In genomic region chr4:26821677-26822503, GRCh38 we compare ENCODE assay signal across 10 cellular contexts. TPM values are rescaled to one million over a fixed set of nuclear protein-coding genes. Genes with fewer than 3 reads are reported as not detected.
DNase-seq lines count a peak whose midpoint lies in the region; ATAC-seq and TF ChIP-seq lines count a peak whose summit lies in the region.
"Had no signal": no experiment of that assay in that cellular context is flagged by ENCODE, and none has a peak within 500 bp of the region (broad histone marks: within the 10 kb centered on the region; RNA-seq: fewer than 3 reads in every experiment).

No MANE protein-coding gene starts in this region.

- H3K36me3 ChIP-seq in upper lobe of left lung (no peaks in the 10 kb centered on the region), sigmoid colon (no peaks in the 10 kb centered on the region)
- H3K36me3 ChIP-seq: right atrium auricular region had no signal

- no peaks in the 10 kb centered on the region for H3K9me3 ChIP-seq in upper lobe of left lung
- peaks cover 0 to 6% (median 0%) of the 10 kb centered on the region in 4 donors for H3K9me3 ChIP-seq in sigmoid colon
- H3K9me3 ChIP-seq: right atrium auricular region, SK-N-SH had no signal

- intact Hi-C loops in sigmoid colon (cut with DNase I): no loop called here

- POLR2A ChIA-PET in HEK293T (lab: Yijun Ruan, JAX): no interaction called here

- H3K4me1 ChIP-seq in upper lobe of left lung (peaks cover 0 to 28% (median 10%) of the 10 kb centered on the region in 4 donors), sigmoid colon (no peaks in the 10 kb centered on the region)

- 59 to 64% methylated on average over 10 to 11 of the region's 11 CpGs for WGBS in upper lobe of left lung, 2 donors
- WGBS in sigmoid colon, 2 donors: 61 to 62% methylated on average over 11 of the region's 11 CpGs

- H3K27me3 ChIP-seq in upper lobe of left lung (no peaks in the 10 kb centered on the region), sigmoid colon (no peaks in the 10 kb centered on the region)
- H3K27me3 ChIP-seq: right atrium auricular region had no signal

- TF ChIP-seq CTCF in upper lobe of left lung (IDR thresholded peaks at IDR 0.05) (no peak), sigmoid colon (IDR thresholded peaks at IDR 0.05) (no peak)

- DNase-seq in NOMO-1 (lab: John Stamatoyannopoulos, UW; ENCODE audit: unreplicated experiment in 2 of 2) (peak; percentile 26 to 33), NOMO-1 treated with dmso at 0.1 percent for 144 hours (lab: John Stamatoyannopoulos, UW; ENCODE audit: unreplicated experiment) (no peak), islet precursor cell (peak; percentile 74), upper lobe of left lung (no peak), sigmoid colon (no peak), HEK293T (ENCODE audit: extremely low spot score) (no peak)
- DNase-seq: SK-N-SH had no signal

- TF ChIP-seq POLR2A in upper lobe of left lung (IDR thresholded peaks at IDR 0.05) (no peak), sigmoid colon (IDR thresholded peaks at IDR 0.05) (no peak)

- H3K4me3 ChIP-seq in upper lobe of left lung (no peak overlapping the region), sigmoid colon (no peak overlapping the region)
- H3K4me3 ChIP-seq: right atrium auricular region had no signal

- H3K27ac ChIP-seq in upper lobe of left lung: peak overlapping the region in 3 of 4 donors; percentile 16 to 67 (median 40)
- H3K27ac ChIP-seq in sigmoid colon: no peak overlapping the region
- H3K27ac ChIP-seq: right atrium auricular region had no signal

- TF ChIP-seq EP300 in upper lobe of left lung (IDR thresholded peaks at IDR 0.05) (no peak), sigmoid colon (IDR thresholded peaks at IDR 0.05) (no peak)

- ATAC-seq in upper lobe of left lung (ENCODE audit: low FRiP score in 2 of 2) (no peak), GM21447 (IDR thresholded peaks at IDR 0.05; ENCODE audit: unreplicated experiment) (no peak)

- CTCF ChIA-PET in HEK293T (lab: Yijun Ruan, JAX): no interaction called here

TF ChIP-seq in PFSK-1, 5 proteins besides CTCF, POLR2A, EP300 and RAD21:
- TF ChIP-seq SIN3A (IDR thresholded peaks at IDR 0.05; ENCODE audit: borderline replicate concordance, insufficient read depth, low read length) (peak; percentile 44; the same call in 1 of the 2 replicates), TAF1 (IDR thresholded peaks at IDR 0.05; ENCODE audit: borderline replicate concordance, insufficient read depth, low read length) (no peak)

TF ChIP-seq in HEK293T, 16 proteins besides CTCF, POLR2A, EP300 and RAD21:
- TF ChIP-seq HDGF (IDR thresholded peaks at IDR 0.05; ENCODE audit: borderline replicate concordance): no peak
- no peak for TF ChIP-seq BHLHE40 (IDR thresholded peaks at IDR 0.05; ENCODE audit: borderline replicate concordance)
- TF ChIP-seq NFRKB (IDR thresholded peaks at IDR 0.05): no peak
- TF ChIP-seq ZNF384 (IDR thresholded peaks at IDR 0.05): no peak
- TF ChIP-seq ARNT (IDR thresholded peaks at IDR 0.05): no peak
- no peak for TF ChIP-seq FOXA1 (IDR thresholded peaks at IDR 0.05)
- no peak for TF ChIP-seq TARDBP (IDR thresholded peaks at IDR 0.05)
- TF ChIP-seq FOXM1 (IDR thresholded peaks at IDR 0.05; ENCODE audit: borderline replicate concordance): no peak
- no peak for TF ChIP-seq ELF4 (IDR thresholded peaks at IDR 0.05)
- no peak for TF ChIP-seq CTBP1 (IDR thresholded peaks at IDR 0.05; ENCODE audit: borderline replicate concordance)
- TF ChIP-seq LEF1 (IDR thresholded peaks at IDR 0.05; ENCODE audit: borderline replicate concordance): no peak
- TF ChIP-seq PKNOX1 (IDR thresholded peaks at IDR 0.05): no peak
- TF ChIP-seq FOXK2 (IDR thresholded peaks at IDR 0.05): no peak
TF ChIP-seq in HEK293T: peak in this region for 0.

RNA-seq across cellular contexts. Expression of gene STIM2, which starts 38.8 kb away (rescaled TPM):
- polyA plus RNA-seq in PFSK-1 (2012; ENCODE audit: insufficient read length, low read depth): 13.4 TPM
- 10 to 100 TPM; 21.6 to 54.3 (median 37.8) TPM for total RNA-seq in upper lobe of left lung
- total RNA-seq in sigmoid colon: 10 to 100 TPM; 10.7 to 15.3 (median 14.7) TPM
- polyA plus RNA-seq in sigmoid colon: 10 to 100 TPM in 1 of 3 donors, 1 to 10 TPM in 2; 3.0 to 16.8 (median 5.5) TPM

Comparison
In these comparisons a context has a peak if more than half of its experiments do, and no peak if none do; other contexts are left out.
1. DNase-seq: peak in NOMO-1 (2 of 2) and islet precursor cell (single experiment); none in NOMO-1 treated with dmso at 0.1 percent for 144 hours (single experiment), upper lobe of left lung (0 of 2), sigmoid colon (single experiment) and HEK293T (single experiment).
2. H3K27ac ChIP-seq: peak in upper lobe of left lung (3 of 4); none in sigmoid colon (0 of 4).